ENCODE assay signal across 1 cellular context in genomic region chr2:70310899-70311298, GRCh38.
TF ChIP-seq lines count a peak whose summit lies in the region.

No MANE protein-coding gene starts in this region.

TF ChIP-seq in HCT116, 20 proteins besides CTCF, POLR2A, EP300 and RAD21 (continued from another document):
- TF ChIP-seq ZBTB33 (IDR thresholded peaks at IDR 0.05; ENCODE audit: extremely low read depth, insufficient replicate concordance, low read length) = no peak
- no peak for TF ChIP-seq REST (IDR thresholded peaks at IDR 0.05; ENCODE audit: low read depth)
- no peak for TF ChIP-seq CEBPB (IDR thresholded peaks at IDR 0.05; ENCODE audit: low read depth)
- no peak for TF ChIP-seq YY1 (IDR thresholded peaks at IDR 0.05; ENCODE audit: extremely low read depth, insufficient replicate concordance, low read depth, low read length)
- TF ChIP-seq EZH2phosphoT487 (IDR thresholded peaks at IDR 0.05; ENCODE audit: borderline replicate concordance) = no peak
- TF ChIP-seq TCF7L2 (IDR thresholded peaks at IDR 0.05; ENCODE audit: borderline replicate concordance, extremely low read depth, insufficient read depth, insufficient read length) = no peak
- TF ChIP-seq JUND (IDR thresholded peaks at IDR 0.05) = no peak
- TF ChIP-seq MAX (IDR thresholded peaks at IDR 0.05) = no peak
- TF ChIP-seq EZH2 (IDR thresholded peaks at IDR 0.05) = no peak
- no peak for TF ChIP-seq POLR2AphosphoS5 (IDR thresholded peaks at IDR 0.05; ENCODE audit: low read depth, low read length)
- no peak for TF ChIP-seq ELF1 (IDR thresholded peaks at IDR 0.05; ENCODE audit: borderline replicate concordance, low read depth)
TF ChIP-seq in HCT116: peak in this region for 0.
